1 cellular context compared by ENCODE assay signal in the genomic region with DNA sequence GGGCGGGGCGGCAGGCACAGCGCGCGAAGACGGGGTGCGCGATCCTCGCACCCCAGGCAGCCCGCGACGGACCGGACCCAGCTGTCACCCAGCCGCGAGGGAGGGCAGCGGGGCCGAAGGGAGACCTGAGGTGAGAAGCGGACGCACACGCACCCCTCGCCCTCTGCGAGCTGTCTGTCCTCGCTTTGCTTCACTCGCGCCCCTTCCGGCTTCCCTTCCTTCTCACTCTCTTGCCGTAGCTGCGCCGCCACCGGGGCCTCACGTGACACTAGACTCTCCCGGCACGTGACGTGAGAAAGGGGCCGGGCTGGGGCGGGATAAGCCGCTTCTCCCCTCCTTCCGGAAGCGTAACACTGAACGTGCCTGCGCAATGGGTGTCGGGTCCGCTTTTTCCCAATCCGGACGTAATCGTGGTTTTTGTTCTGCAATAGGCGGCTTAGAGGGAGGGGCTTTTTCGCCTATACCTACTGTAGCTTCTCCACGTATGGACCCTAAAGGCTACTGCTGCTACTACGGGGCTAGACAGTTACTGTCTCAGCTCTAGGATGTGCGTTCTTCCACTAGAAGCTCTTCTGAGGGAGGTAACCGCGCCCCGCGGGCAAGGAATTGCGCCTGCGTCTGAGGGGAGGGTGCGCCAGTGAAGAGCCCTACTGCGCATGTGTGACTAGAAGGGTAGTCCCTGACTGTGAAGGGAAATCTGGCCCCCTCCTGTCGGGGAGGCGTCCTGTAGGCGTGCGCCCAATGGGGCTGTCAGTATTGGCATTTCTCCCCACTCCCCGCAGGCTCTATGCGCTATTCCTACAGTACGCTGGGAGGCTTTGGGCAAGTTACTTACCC.
A peak's percentile ranks its signal among the peaks of the same experiment; 100 is the strongest.
TF ChIP-seq lines count a peak whose summit lies in the region.

Gene ATG3 (minus strand): TSS at position 270 of the 837 bp plus-strand sequence. CDS start 434 bp downstream, outside the sequence.
A gene with protein sequence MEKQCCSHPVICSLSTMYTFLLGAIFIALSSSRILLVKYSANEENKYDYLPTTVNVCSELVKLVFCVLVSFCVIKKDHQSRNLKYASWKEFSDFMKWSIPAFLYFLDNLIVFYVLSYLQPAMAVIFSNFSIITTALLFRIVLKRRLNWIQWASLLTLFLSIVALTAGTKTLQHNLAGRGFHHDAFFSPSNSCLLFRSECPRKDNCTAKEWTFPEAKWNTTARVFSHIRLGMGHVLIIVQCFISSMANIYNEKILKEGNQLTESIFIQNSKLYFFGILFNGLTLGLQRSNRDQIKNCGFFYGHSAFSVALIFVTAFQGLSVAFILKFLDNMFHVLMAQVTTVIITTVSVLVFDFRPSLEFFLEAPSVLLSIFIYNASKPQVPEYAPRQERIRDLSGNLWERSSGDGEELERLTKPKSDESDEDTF (plus strand): TSS at position 353 of the 837 bp plus-strand sequence. CDS start 1,359 bp downstream, outside the sequence.

TF ChIP-seq in GM12878, 131 proteins besides CTCF, POLR2A, EP300 and RAD21 (continues in another document):
- TF ChIP-seq, protein P1, sequence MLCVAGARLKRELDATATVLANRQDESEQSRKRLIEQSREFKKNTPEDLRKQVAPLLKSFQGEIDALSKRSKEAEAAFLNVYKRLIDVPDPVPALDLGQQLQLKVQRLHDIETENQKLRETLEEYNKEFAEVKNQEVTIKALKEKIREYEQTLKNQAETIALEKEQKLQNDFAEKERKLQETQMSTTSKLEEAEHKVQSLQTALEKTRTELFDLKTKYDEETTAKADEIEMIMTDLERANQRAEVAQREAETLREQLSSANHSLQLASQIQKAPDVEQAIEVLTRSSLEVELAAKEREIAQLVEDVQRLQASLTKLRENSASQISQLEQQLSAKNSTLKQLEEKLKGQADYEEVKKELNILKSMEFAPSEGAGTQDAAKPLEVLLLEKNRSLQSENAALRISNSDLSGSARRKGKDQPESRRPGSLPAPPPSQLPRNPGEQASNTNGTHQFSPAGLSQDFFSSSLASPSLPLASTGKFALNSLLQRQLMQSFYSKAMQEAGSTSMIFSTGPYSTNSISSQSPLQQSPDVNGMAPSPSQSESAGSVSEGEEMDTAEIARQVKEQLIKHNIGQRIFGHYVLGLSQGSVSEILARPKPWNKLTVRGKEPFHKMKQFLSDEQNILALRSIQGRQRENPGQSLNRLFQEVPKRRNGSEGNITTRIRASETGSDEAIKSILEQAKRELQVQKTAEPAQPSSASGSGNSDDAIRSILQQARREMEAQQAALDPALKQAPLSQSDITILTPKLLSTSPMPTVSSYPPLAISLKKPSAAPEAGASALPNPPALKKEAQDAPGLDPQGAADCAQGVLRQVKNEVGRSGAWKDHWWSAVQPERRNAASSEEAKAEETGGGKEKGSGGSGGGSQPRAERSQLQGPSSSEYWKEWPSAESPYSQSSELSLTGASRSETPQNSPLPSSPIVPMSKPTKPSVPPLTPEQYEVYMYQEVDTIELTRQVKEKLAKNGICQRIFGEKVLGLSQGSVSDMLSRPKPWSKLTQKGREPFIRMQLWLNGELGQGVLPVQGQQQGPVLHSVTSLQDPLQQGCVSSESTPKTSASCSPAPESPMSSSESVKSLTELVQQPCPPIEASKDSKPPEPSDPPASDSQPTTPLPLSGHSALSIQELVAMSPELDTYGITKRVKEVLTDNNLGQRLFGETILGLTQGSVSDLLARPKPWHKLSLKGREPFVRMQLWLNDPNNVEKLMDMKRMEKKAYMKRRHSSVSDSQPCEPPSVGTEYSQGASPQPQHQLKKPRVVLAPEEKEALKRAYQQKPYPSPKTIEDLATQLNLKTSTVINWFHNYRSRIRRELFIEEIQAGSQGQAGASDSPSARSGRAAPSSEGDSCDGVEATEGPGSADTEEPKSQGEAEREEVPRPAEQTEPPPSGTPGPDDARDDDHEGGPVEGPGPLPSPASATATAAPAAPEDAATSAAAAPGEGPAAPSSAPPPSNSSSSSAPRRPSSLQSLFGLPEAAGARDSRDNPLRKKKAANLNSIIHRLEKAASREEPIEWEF (IDR thresholded peaks at IDR 0.05; ENCODE audit: insufficient replicate concordance, low read depth, low read length) = no peak
- TF ChIP-seq, protein P2, sequence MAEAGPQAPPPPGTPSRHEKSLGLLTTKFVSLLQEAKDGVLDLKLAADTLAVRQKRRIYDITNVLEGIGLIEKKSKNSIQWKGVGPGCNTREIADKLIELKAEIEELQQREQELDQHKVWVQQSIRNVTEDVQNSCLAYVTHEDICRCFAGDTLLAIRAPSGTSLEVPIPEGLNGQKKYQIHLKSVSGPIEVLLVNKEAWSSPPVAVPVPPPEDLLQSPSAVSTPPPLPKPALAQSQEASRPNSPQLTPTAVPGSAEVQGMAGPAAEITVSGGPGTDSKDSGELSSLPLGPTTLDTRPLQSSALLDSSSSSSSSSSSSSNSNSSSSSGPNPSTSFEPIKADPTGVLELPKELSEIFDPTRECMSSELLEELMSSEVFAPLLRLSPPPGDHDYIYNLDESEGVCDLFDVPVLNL (IDR thresholded peaks at IDR 0.05; ENCODE audit: low read depth, low read length) = 0 out of 2 replicates have a peak, but pooled peaks have one; percentile 8
- TF ChIP-seq, protein P3, sequence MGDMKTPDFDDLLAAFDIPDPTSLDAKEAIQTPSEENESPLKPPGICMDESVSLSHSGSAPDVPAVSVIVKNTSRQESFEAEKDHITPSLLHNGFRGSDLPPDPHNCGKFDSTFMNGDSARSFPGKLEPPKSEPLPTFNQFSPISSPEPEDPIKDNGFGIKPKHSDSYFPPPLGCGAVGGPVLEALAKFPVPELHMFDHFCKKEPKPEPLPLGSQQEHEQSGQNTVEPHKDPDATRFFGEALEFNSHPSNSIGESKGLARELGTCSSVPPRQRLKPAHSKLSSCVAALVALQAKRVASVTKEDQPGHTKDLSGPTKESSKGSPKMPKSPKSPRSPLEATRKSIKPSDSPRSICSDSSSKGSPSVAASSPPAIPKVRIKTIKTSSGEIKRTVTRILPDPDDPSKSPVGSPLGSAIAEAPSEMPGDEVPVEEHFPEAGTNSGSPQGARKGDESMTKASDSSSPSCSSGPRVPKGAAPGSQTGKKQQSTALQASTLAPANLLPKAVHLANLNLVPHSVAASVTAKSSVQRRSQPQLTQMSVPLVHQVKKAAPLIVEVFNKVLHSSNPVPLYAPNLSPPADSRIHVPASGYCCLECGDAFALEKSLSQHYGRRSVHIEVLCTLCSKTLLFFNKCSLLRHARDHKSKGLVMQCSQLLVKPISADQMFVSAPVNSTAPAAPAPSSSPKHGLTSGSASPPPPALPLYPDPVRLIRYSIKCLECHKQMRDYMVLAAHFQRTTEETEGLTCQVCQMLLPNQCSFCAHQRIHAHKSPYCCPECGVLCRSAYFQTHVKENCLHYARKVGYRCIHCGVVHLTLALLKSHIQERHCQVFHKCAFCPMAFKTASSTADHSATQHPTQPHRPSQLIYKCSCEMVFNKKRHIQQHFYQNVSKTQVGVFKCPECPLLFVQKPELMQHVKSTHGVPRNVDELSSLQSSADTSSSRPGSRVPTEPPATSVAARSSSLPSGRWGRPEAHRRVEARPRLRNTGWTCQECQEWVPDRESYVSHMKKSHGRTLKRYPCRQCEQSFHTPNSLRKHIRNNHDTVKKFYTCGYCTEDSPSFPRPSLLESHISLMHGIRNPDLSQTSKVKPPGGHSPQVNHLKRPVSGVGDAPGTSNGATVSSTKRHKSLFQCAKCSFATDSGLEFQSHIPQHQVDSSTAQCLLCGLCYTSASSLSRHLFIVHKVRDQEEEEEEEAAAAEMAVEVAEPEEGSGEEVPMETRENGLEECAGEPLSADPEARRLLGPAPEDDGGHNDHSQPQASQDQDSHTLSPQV (IDR thresholded peaks at IDR 0.05) = no peak
- TF ChIP-seq LARP7 (IDR thresholded peaks at IDR 0.05) (peak; percentile 62), TARDBP (IDR thresholded peaks at IDR 0.05; ENCODE audit: borderline replicate concordance) (peak; percentile 59; the same call in 1 of the 2 replicates), SMAD5 (IDR thresholded peaks at IDR 0.05; ENCODE audit: low read depth) (peak; percentile 91), GATAD2B (conservative IDR thresholded peaks at IDR 0.05; ENCODE audit: low read depth) (peak; percentile 77; the same call in 1 of the 2 replicates), NFXL1 (IDR thresholded peaks at IDR 0.05; ENCODE audit: borderline replicate concordance) (no peak), ZBTB33 (IDR thresholded peaks at IDR 0.05) (no peak), KAT2A (conservative IDR thresholded peaks at IDR 0.05; ENCODE audit: control insufficient read depth, low read depth, low read length) (no peak), USF1 (IDR thresholded peaks at IDR 0.05; ENCODE audit: borderline replicate concordance, extremely low read length, insufficient read depth, low read depth, low read length) (peak; percentile 99), CHD2 (IDR thresholded peaks at IDR 0.05; ENCODE audit: borderline replicate concordance, low read depth, low read length) (no peak), YY1 (IDR thresholded peaks at IDR 0.05; ENCODE audit: low read depth, low read length) (peak; percentile 68), ETV6 (conservative IDR thresholded peaks at IDR 0.05 in 1 of 2, IDR thresholded peaks at IDR 0.05 in 1 of 2; ENCODE audit: borderline replicate concordance in 1 of 2, low read depth in 1 of 2) (no peak; a peak in 1 of 4 replicates), STAT1 (conservative IDR thresholded peaks at IDR 0.05) (no peak), PAX5 (IDR thresholded peaks at IDR 0.05; ENCODE audit: borderline replicate concordance, low read depth, low read length) (peak; percentile 6; the same call in 1 of the 2 replicates), SKIL (IDR thresholded peaks at IDR 0.05; ENCODE audit: low read depth, poor library complexity, severe bottlenecking) (peak; percentile 48)
- TF ChIP-seq, protein P4, sequence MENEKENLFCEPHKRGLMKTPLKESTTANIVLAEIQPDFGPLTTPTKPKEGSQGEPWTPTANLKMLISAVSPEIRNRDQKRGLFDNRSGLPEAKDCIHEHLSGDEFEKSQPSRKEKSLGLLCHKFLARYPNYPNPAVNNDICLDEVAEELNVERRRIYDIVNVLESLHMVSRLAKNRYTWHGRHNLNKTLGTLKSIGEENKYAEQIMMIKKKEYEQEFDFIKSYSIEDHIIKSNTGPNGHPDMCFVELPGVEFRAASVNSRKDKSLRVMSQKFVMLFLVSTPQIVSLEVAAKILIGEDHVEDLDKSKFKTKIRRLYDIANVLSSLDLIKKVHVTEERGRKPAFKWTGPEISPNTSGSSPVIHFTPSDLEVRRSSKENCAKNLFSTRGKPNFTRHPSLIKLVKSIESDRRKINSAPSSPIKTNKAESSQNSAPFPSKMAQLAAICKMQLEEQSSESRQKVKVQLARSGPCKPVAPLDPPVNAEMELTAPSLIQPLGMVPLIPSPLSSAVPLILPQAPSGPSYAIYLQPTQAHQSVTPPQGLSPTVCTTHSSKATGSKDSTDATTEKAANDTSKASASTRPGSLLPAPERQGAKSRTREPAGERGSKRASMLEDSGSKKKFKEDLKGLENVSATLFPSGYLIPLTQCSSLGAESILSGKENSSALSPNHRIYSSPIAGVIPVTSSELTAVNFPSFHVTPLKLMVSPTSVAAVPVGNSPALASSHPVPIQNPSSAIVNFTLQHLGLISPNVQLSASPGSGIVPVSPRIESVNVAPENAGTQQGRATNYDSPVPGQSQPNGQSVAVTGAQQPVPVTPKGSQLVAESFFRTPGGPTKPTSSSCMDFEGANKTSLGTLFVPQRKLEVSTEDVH (IDR thresholded peaks at IDR 0.05; ENCODE audit: low read depth, partially characterized antibody) = peak; percentile 71
- TF ChIP-seq, protein P5, sequence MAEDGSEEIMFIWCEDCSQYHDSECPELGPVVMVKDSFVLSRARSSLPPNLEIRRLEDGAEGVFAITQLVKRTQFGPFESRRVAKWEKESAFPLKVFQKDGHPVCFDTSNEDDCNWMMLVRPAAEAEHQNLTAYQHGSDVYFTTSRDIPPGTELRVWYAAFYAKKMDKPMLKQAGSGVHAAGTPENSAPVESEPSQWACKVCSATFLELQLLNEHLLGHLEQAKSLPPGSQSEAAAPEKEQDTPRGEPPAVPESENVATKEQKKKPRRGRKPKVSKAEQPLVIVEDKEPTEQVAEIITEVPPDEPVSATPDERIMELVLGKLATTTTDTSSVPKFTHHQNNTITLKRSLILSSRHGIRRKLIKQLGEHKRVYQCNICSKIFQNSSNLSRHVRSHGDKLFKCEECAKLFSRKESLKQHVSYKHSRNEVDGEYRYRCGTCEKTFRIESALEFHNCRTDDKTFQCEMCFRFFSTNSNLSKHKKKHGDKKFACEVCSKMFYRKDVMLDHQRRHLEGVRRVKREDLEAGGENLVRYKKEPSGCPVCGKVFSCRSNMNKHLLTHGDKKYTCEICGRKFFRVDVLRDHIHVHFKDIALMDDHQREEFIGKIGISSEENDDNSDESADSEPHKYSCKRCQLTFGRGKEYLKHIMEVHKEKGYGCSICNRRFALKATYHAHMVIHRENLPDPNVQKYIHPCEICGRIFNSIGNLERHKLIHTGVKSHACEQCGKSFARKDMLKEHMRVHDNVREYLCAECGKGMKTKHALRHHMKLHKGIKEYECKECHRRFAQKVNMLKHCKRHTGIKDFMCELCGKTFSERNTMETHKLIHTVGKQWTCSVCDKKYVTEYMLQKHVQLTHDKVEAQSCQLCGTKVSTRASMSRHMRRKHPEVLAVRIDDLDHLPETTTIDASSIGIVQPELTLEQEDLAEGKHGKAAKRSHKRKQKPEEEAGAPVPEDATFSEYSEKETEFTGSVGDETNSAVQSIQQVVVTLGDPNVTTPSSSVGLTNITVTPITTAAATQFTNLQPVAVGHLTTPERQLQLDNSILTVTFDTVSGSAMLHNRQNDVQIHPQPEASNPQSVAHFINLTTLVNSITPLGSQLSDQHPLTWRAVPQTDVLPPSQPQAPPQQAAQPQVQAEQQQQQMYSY (CRISPR knock-in tag; IDR thresholded peaks at IDR 0.05) = no peak
